ENCODE assay signal across 10 cellular contexts in the genomic region with DNA sequence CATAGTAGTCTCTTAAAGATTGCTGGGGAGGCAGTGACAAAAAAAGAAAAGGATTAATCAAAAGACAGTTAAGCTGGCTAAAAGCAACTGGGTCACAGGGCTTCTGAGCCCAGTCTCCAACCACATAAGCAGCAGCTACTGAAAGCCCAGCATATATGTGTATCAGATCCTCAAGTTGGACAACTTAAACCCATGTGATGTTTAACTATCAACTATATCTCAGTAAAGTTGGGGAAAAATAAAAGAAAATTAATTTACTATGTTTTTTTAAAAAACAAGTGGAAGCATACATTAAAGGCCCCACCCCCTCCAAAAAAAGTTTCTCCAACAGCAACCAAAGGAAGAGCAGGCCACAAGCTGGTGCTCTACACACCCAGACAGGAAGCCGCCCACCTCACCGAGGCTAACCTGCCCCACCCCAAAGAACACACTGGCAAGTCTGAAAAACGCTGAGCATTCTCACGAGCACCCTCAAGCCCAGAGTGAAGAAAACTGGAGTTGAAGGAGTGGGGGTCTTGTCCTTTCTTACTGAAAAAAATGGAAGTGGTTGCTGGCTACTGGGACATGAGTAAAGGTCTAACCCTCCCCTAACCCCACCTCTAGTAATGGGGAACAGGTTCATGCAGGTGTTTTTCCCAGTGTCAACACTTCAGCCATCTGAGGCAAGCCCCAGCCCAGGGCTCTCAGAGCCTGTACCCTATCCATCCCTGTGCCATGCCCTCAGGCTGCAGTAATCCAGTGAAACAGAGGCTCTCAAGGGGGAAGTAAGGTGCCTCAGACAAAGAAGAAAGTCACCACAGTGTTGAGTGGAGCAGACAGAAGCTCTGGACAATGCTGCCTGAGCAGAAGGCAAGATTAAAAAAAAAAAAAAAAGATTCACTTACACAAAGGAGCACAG.
DNase-seq lines count a peak whose midpoint lies in the region; ATAC-seq lines count a peak whose summit lies in the region.
"Had no signal": no experiment of that assay in that cellular context is flagged by ENCODE, and none has a peak within 500 bp of the region (broad histone marks: within the 10 kb centered on the region; RNA-seq: fewer than 3 reads in every experiment).

No MANE protein-coding gene starts in this region.

- H3K27me3 Mint-ChIP-seq in central memory CD8-positive, alpha-beta T cell: peaks cover 12% of the 10 kb centered on the region
- peaks cover 9 to 13% of the 10 kb centered on the region in 2 donors for H3K27me3 Mint-ChIP-seq in stimulated activated naive B cell treated with anti-CD40 and anti-IgM and Interleukin-4, amounts not matched to agents 10 μg/mL and 1 μg/mL and 100 μg/mL, for 72 hours

- intact Hi-C loops in posterior vena cava (cut with DNase I): no loop called here

- DNase-seq in activated CD4-positive, alpha-beta T cell treated with anti-CD3 and anti-CD28 coated beads, Interleukin-2, amount 50 U/mL, for 4 hours: peak; percentile 15 to 31
- peak in 1 of 2 donors; percentile 26 for DNase-seq in central memory CD8-positive, alpha-beta T cell (ENCODE audit: low spot score in 2 of 2)
- DNase-seq in stimulated activated naive B cell treated with anti-CD40 and anti-IgM and Interleukin-4, amounts not matched to agents 10 μg/mL and 1 μg/mL and 100 μg/mL, for 72 hours: no peak
- no peak for DNase-seq in posterior vena cava (ENCODE audit: low spot score)
- DNase-seq in glomerular visceral epithelial cell (ENCODE audit: extremely low spot score): no peak
- DNase-seq: NCI-H510A, psoas muscle had no signal

- peak overlapping the region; percentile 50 for H3K4me3 Mint-ChIP-seq in central memory CD8-positive, alpha-beta T cell
- no peak overlapping the region for H3K4me3 Mint-ChIP-seq in stimulated activated naive B cell treated with anti-CD40 and anti-IgM and Interleukin-4, amounts not matched to agents 10 μg/mL and 1 μg/mL and 100 μg/mL, for 72 hours

- peaks cover 17% of the 10 kb centered on the region for H3K4me1 Mint-ChIP-seq in central memory CD8-positive, alpha-beta T cell
- H3K4me1 Mint-ChIP-seq in stimulated activated naive B cell treated with anti-CD40 and anti-IgM and Interleukin-4, amounts not matched to agents 10 μg/mL and 1 μg/mL and 100 μg/mL, for 72 hours: peaks cover 0 to 8% of the 10 kb centered on the region in 2 donors

- no peaks in the 10 kb centered on the region for H3K36me3 Mint-ChIP-seq in central memory CD8-positive, alpha-beta T cell (ENCODE audit: insufficient read depth)
- no peaks in the 10 kb centered on the region for H3K36me3 Mint-ChIP-seq in stimulated activated naive B cell treated with anti-CD40 and anti-IgM and Interleukin-4, amounts not matched to agents 10 μg/mL and 1 μg/mL and 100 μg/mL, for 72 hours

- H3K27ac Mint-ChIP-seq in central memory CD8-positive, alpha-beta T cell (ENCODE audit: low read depth): peak overlapping the region; percentile 88
- H3K27ac Mint-ChIP-seq in stimulated activated naive B cell treated with anti-CD40 and anti-IgM and Interleukin-4, amounts not matched to agents 10 μg/mL and 1 μg/mL and 100 μg/mL, for 72 hours: no peak overlapping the region

- ATAC-seq in HG02623 (IDR thresholded peaks at IDR 0.05; ENCODE audit: unreplicated experiment) (peak; percentile 54), HG02973 (IDR thresholded peaks at IDR 0.05; ENCODE audit: unreplicated experiment) (no peak)
- peak; percentile 83 for ATAC-seq in central memory CD8-positive, alpha-beta T cell (replicated peaks; ENCODE audit: extremely low read depth, poor library complexity, severe bottlenecking)
- peak; percentile 42 to 46 for ATAC-seq in stimulated activated naive B cell treated with anti-CD40 and anti-IgM and Interleukin-4, amounts not matched to agents 10 μg/mL and 1 μg/mL and 100 μg/mL, for 72 hours (replicated peaks)
- ATAC-seq: K562, psoas muscle had no signal

- no peaks in the 10 kb centered on the region for H3K9me3 Mint-ChIP-seq in central memory CD8-positive, alpha-beta T cell
- H3K9me3 Mint-ChIP-seq in stimulated activated naive B cell treated with anti-CD40 and anti-IgM and Interleukin-4, amounts not matched to agents 10 μg/mL and 1 μg/mL and 100 μg/mL, for 72 hours: peaks cover 0 to 2% of the 10 kb centered on the region in 2 donors

Comparison
In these comparisons a context has a peak if more than half of its experiments do, and no peak if none do; other contexts are left out.
1. DNase-seq: peak in activated CD4-positive, alpha-beta T cell treated with anti-CD3 and anti-CD28 coated beads, Interleukin-2, amount 50 U/mL, for 4 hours (2 of 2); none in stimulated activated naive B cell treated with anti-CD40 and anti-IgM and Interleukin-4, amounts not matched to agents 10 μg/mL and 1 μg/mL and 100 μg/mL, for 72 hours (single experiment), posterior vena cava (single experiment) and glomerular visceral epithelial cell (single experiment).